In genomic region chr13:52447815-52448552, GRCh38 we compare ENCODE assay signal across 1 cellular context.
TF ChIP-seq lines count a peak whose summit lies in the region.

No MANE protein-coding gene starts in this region.

TF ChIP-seq in HepG2, 621 proteins besides CTCF, POLR2A, EP300 and RAD21:
- TF ChIP-seq AHDC1 (CRISPR knock-in tag; IDR thresholded peaks at IDR 0.05; ENCODE audit: borderline replicate concordance) (no peak), ARNT2 (CRISPR knock-in tag; IDR thresholded peaks at IDR 0.05; ENCODE audit: low read depth) (no peak), ARID2 (CRISPR knock-in tag; IDR thresholded peaks at IDR 0.05; ENCODE audit: borderline replicate concordance) (no peak), MED8 (CRISPR knock-in tag; IDR thresholded peaks at IDR 0.05; ENCODE audit: insufficient replicate concordance) (no peak), ZNF451 (CRISPR knock-in tag; IDR thresholded peaks at IDR 0.05) (no peak), AGO2 (optimal IDR thresholded peaks at IDR 0.05; ENCODE audit: low read depth, low read length) (no peak), NRL (CRISPR knock-in tag; IDR thresholded peaks at IDR 0.05; ENCODE audit: borderline replicate concordance) (no peak), DR1 (CRISPR knock-in tag; IDR thresholded peaks at IDR 0.05) (no peak), ZNF232 (CRISPR knock-in tag; IDR thresholded peaks at IDR 0.05; ENCODE audit: borderline replicate concordance) (no peak), ZNF17 (CRISPR knock-in tag; IDR thresholded peaks at IDR 0.05) (no peak), HMG20A (CRISPR knock-in tag; IDR thresholded peaks at IDR 0.05; ENCODE audit: borderline replicate concordance) (no peak), RFXANK (CRISPR knock-in tag; IDR thresholded peaks at IDR 0.05) (no peak), DNMT1 (CRISPR knock-in tag; IDR thresholded peaks at IDR 0.05) (no peak)
